Comparison of ENCODE assay signal across 1 cellular context in genomic region chr3:14907043-14907966, GRCh38.
TF ChIP-seq lines count a peak whose summit lies in the region.

No MANE protein-coding gene starts in this region.

TF ChIP-seq in GM23338, 12 proteins besides CTCF, POLR2A, EP300 and RAD21:
- TF ChIP-seq ZNF462 (CRISPR knock-in tag; IDR thresholded peaks at IDR 0.05) (no peak), STAT1 (IDR thresholded peaks at IDR 0.05; ENCODE audit: unreplicated experiment) (no peak), JUNB (IDR thresholded peaks at IDR 0.05; ENCODE audit: unreplicated experiment) (no peak), EZH2 (IDR thresholded peaks at IDR 0.05; ENCODE audit: low read depth, unreplicated experiment) (no peak), REST (IDR thresholded peaks at IDR 0.05; ENCODE audit: unreplicated experiment) (no peak), CREB1 (CRISPR knock-in tag; IDR thresholded peaks at IDR 0.05; ENCODE audit: low read depth) (no peak), POLR2AphosphoS5 (IDR thresholded peaks at IDR 0.05; ENCODE audit: low read depth) (no peak), EZH2phosphoT487 (IDR thresholded peaks at IDR 0.05; ENCODE audit: unreplicated experiment) (no peak), ETS1 (IDR thresholded peaks at IDR 0.05) (no peak), ZNF331 (CRISPR knock-in tag; IDR thresholded peaks at IDR 0.05; ENCODE audit: low read depth) (no peak)
